16 cellular contexts compared by ENCODE assay signal in the genomic region with DNA sequence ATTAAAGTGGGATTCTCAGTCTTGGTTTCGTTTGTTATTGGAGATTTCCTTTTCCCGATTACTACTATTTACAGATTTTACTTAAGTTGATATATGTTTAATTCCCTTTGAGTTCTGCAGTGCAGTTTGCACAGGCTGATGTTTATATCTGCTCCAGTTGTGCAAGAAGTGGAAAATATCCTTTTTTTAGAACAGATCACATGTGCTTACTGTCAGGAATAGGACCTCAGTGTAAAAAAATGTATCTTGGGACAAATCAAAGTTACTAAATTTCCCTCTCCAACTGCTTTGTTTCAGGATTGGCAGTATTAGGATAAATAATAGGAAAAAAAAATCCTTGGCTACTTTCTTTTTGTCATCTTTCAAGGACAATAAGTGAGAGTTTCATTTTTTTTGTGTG. TPM values are rescaled to one million over a fixed set of nuclear protein-coding genes. Genes with fewer than 3 reads are reported as not detected.
DNase-seq lines count a peak whose midpoint lies in the region; ATAC-seq and TF ChIP-seq lines count a peak whose summit lies in the region.
"Had no signal": no experiment of that assay in that cellular context is flagged by ENCODE, and none has a peak within 500 bp of the region (broad histone marks: within the 10 kb centered on the region; RNA-seq: fewer than 3 reads in every experiment).

No MANE protein-coding gene starts in this region.

- intact Hi-C loops in Right ventricle myocardium inferior (cut with DNase I), result no loop called here
- intact Hi-C loops in cardiac septum (cut with DNase I), result no loop called here
- intact Hi-C loops in heart right ventricle (cut with DNase I), result loop anchor here in 1 of 10 donors (5.0 kb wide), 1 partner anchor 41 kb away; no protein-coding TSS in a partner anchor
- intact Hi-C loops in sigmoid colon (cut with DNase I), result loop anchor here (2.0 kb wide), 1 partner anchor 15 kb away; no protein-coding TSS in a partner anchor

- peak in 3 of 4 donors; percentile 74 to 84 (median 79) for TF ChIP-seq EP300 in sigmoid colon (IDR thresholded peaks at IDR 0.05)

- H3K4me3 ChIP-seq in heart right ventricle, result peak overlapping the region in 1 of 10 donors; percentile 11
- H3K4me3 ChIP-seq in sigmoid colon, result peak overlapping the region in 1 of 4 donors; percentile 2
- H3K4me3 ChIP-seq: lung, MG63, thyroid gland had no signal

- TF ChIP-seq POLR2A in sigmoid colon (IDR thresholded peaks at IDR 0.05), result no peak

- H3K27me3 ChIP-seq in heart right ventricle (no peaks in the 10 kb centered on the region), sigmoid colon (no peaks in the 10 kb centered on the region)
- H3K27me3 ChIP-seq: MG63, thyroid gland had no signal

- no peak for DNase-seq in Right ventricle myocardium inferior (ENCODE audit: missing footprints)
- DNase-seq in cardiac septum (ENCODE audit: low spot score), result no peak
- DNase-seq in heart right ventricle, result no peak
- no peak for DNase-seq in sigmoid colon
- no peak for DNase-seq in NAMALWA (ENCODE audit: low spot score)
- DNase-seq: activated CD4-positive, alpha-beta T cell treated with anti-CD3 and anti-CD28 coated beads for 48 hours; CD4-positive, alpha-beta T cell; MG63; NCI-H187; NCI-H524; PC-3; thyroid gland had no signal

- no peaks in the 10 kb centered on the region for H3K9me3 ChIP-seq in heart right ventricle
- H3K9me3 ChIP-seq in sigmoid colon, result no peaks in the 10 kb centered on the region
- H3K9me3 ChIP-seq: MG63, thyroid gland had no signal

- no peak for TF ChIP-seq CTCF in heart right ventricle (IDR thresholded peaks at IDR 0.05)
- TF ChIP-seq CTCF in sigmoid colon (IDR thresholded peaks at IDR 0.05), result no peak

- H3K27ac ChIP-seq in heart right ventricle (peak overlapping the region in 5 of 10 donors; percentile 5 to 77 (median 31)), sigmoid colon (peak overlapping the region; percentile 72 to 93 (median 90))
- H3K27ac ChIP-seq: thyroid gland had no signal

- H3K36me3 ChIP-seq in heart right ventricle, result no peaks in the 10 kb centered on the region
- no peaks in the 10 kb centered on the region for H3K36me3 ChIP-seq in sigmoid colon
- H3K36me3 ChIP-seq: MG63, thyroid gland had no signal

- WGBS in heart right ventricle, 2 donors, result 41 to 51% methylated on average over 2 of the region's 2 CpGs
- WGBS in sigmoid colon, 2 donors, result 56 to 79% methylated on average over 2 of the region's 2 CpGs

- H3K4me1 ChIP-seq in heart right ventricle (peaks cover 3 to 98% (median 67%) of the 10 kb centered on the region in 9 donors), sigmoid colon (peaks cover 0 to 100% (median 94%) of the 10 kb centered on the region in 4 donors)

- peak; percentile 67 for ATAC-seq in Right ventricle myocardium inferior
- peak in 7 of 8 donors; percentile 56 to 79 (median 68) for ATAC-seq in heart right ventricle
- no peak for ATAC-seq in GM18519 (IDR thresholded peaks at IDR 0.05; ENCODE audit: low FRiP score, unreplicated experiment)
- no peak for ATAC-seq in HG02870 (IDR thresholded peaks at IDR 0.05; ENCODE audit: unreplicated experiment)
- ATAC-seq in activated CD4-positive, CD25-positive, alpha-beta regulatory T cell treated with anti-CD3 and anti-CD28 coated beads, Interleukin-2, amount 50 U/mL, for 24 hours, result no peak
- ATAC-seq: PC-3 had no signal

RNA-seq across cellular contexts. Expression of gene MITF, which starts 6.9 kb away (rescaled TPM):
- total RNA-seq in Right ventricle myocardium inferior (71.0 TPM), cardiac septum (97.6 TPM), heart right ventricle (100 to 1,000 TPM in 1 of 10 donors, 10 to 100 TPM in 9; 53.7 to 101 (median 87.0) TPM), sigmoid colon (10 to 100 TPM; 65.4 to 73.2 (median 67.1) TPM)
- polyA plus RNA-seq in heart right ventricle (10 to 100 TPM; 15.1 to 24.3 TPM), sigmoid colon (1 to 10 TPM; 2.1 to 6.0 (median 2.9) TPM)
- total RNA-seq: CD4-positive, alpha-beta T cell had no signal

Comparison
In these comparisons a context has a peak if more than half of its experiments do, and no peak if none do; other contexts are left out.
1. ATAC-seq: peak in Right ventricle myocardium inferior (single experiment) and heart right ventricle (7 of 8); none in GM18519 (single experiment), HG02870 (single experiment) and activated CD4-positive, CD25-positive, alpha-beta regulatory T cell treated with anti-CD3 and anti-CD28 coated beads, Interleukin-2, amount 50 U/mL, for 24 hours (0 of 2).